ENCODE assay signal across 1 cellular context in genomic region chr15:63372018-63372705, GRCh38.
TF ChIP-seq lines count a peak whose summit lies in the region.

No MANE protein-coding gene starts in this region.

TF ChIP-seq in SK-N-SH, 30 proteins besides CTCF, POLR2A, EP300 and RAD21 (continued from another document):
- 0 out of 2 replicates have a peak, but pooled peaks have one; percentile 8 for TF ChIP-seq USF1 (IDR thresholded peaks at IDR 0.05; ENCODE audit: borderline replicate concordance, low read depth)
- TF ChIP-seq TEAD4 (IDR thresholded peaks at IDR 0.05; ENCODE audit: borderline replicate concordance, insufficient read depth), result no peak
- TF ChIP-seq CHD2 (IDR thresholded peaks at IDR 0.05; ENCODE audit: low read length, partially characterized antibody), result no peak
TF ChIP-seq in SK-N-SH: peak in this region for 10.
